23 cellular contexts compared by ENCODE assay signal in genomic region chr2:219939647-219940046, GRCh38.
DNase-seq lines count a peak whose midpoint lies in the region; ATAC-seq lines count a peak whose summit lies in the region.
"Had no signal": no experiment of that assay in that cellular context is flagged by ENCODE, and none has a peak within 500 bp of the region (broad histone marks: within the 10 kb centered on the region; RNA-seq: fewer than 3 reads in every experiment).

No MANE protein-coding gene starts in this region.

- H3K36me3 Mint-ChIP-seq in activated T-helper 17 cell treated with anti-CD3 and anti-CD28 coated beads, Interleukin-2, amount 50 U/mL, for 72 hours (ENCODE audit: low read depth) = no peaks in the 10 kb centered on the region
- H3K36me3 Mint-ChIP-seq in stimulated activated effector memory CD8-positive, alpha-beta T cell treated with anti-CD3 and anti-CD28 coated beads, Interleukin-12 subunit alpha, Interleukin-12 subunit beta, amount 100 ng/mL, for 72 hours = no peaks in the 10 kb centered on the region
- H3K36me3 Mint-ChIP-seq: CD14-positive monocyte; CD8-positive, alpha-beta memory T cell had no signal

- ATAC-seq in stimulated activated naive CD8-positive, alpha-beta T cell treated with anti-CD3 and anti-CD28 coated beads, Interleukin-15, amount 100 ng/mL, for 72 hours = peak; percentile 58
- ATAC-seq in stimulated activated naive CD8-positive, alpha-beta T cell treated with anti-CD3 and anti-CD28 coated beads, Interleukin-15, Interleukin-2, amounts not matched to agents 100 U/mL and 50 U/mL, for 24 hours = no peak
- ATAC-seq in activated T-helper 17 cell treated with anti-CD3 and anti-CD28 coated beads, Interleukin-2, amount 50 U/mL, for 72 hours (replicated peaks) = peak; percentile 14
- ATAC-seq in stimulated activated effector memory CD8-positive, alpha-beta T cell treated with anti-CD3 and anti-CD28 coated beads, Interleukin-12 subunit alpha, Interleukin-12 subunit beta, amount 100 ng/mL, for 72 hours = peak; percentile 40
- ATAC-seq in HG03095 (IDR thresholded peaks at IDR 0.05; ENCODE audit: unreplicated experiment) = no peak
- ATAC-seq: A549, GM12878, GM23338 had no signal

- H3K4me1 Mint-ChIP-seq in stimulated activated naive CD8-positive, alpha-beta T cell treated with anti-CD3 and anti-CD28 coated beads, Interleukin-15, amount 100 ng/mL, for 72 hours = no peaks in the 10 kb centered on the region
- H3K4me1 Mint-ChIP-seq in activated T-helper 17 cell treated with anti-CD3 and anti-CD28 coated beads, Interleukin-2, amount 50 U/mL, for 72 hours = no peaks in the 10 kb centered on the region
- no peaks in the 10 kb centered on the region for H3K4me1 Mint-ChIP-seq in stimulated activated effector memory CD8-positive, alpha-beta T cell treated with anti-CD3 and anti-CD28 coated beads, Interleukin-12 subunit alpha, Interleukin-12 subunit beta, amount 100 ng/mL, for 72 hours
- H3K4me1 Mint-ChIP-seq: CD14-positive monocyte; CD8-positive, alpha-beta memory T cell; GM23338; H9 had no signal

- no peak overlapping the region for H3K27ac Mint-ChIP-seq in stimulated activated naive CD8-positive, alpha-beta T cell treated with anti-CD3 and anti-CD28 coated beads, Interleukin-15, amount 100 ng/mL, for 72 hours
- no peak overlapping the region for H3K27ac Mint-ChIP-seq in activated T-helper 17 cell treated with anti-CD3 and anti-CD28 coated beads, Interleukin-2, amount 50 U/mL, for 72 hours
- H3K27ac Mint-ChIP-seq in stimulated activated effector memory CD8-positive, alpha-beta T cell treated with anti-CD3 and anti-CD28 coated beads, Interleukin-12 subunit alpha, Interleukin-12 subunit beta, amount 100 ng/mL, for 72 hours = no peak overlapping the region
- H3K27ac Mint-ChIP-seq: CD14-positive monocyte; CD4-positive, alpha-beta T cell; GM23338; H9; HFFc6 had no signal

- no peak for DNase-seq in stimulated activated naive CD8-positive, alpha-beta T cell treated with anti-CD3 and anti-CD28 coated beads, Interleukin-15, amount 100 ng/mL, for 72 hours
- no peak for DNase-seq in stimulated activated naive CD8-positive, alpha-beta T cell treated with anti-CD3 and anti-CD28 coated beads, Interleukin-15, Interleukin-2, amounts not matched to agents 100 U/mL and 50 U/mL, for 24 hours
- DNase-seq in stimulated activated effector memory CD8-positive, alpha-beta T cell treated with anti-CD3 and anti-CD28 coated beads, Interleukin-12 subunit alpha, Interleukin-12 subunit beta, amount 100 ng/mL, for 72 hours (ENCODE audit: low spot score in 2 of 2) = no peak
- DNase-seq in GM19240 (ENCODE audit: insufficient read length, low spot score) = no peak
- DNase-seq in NCI-H1436 (lab: John Stamatoyannopoulos, UW) = no peak
- DNase-seq: 8988T; ACHN; AML-193; BE2C; CD4-positive, alpha-beta T cell; CD8-positive, alpha-beta memory T cell; DMS 273 treated with DMSO at 0.1 percent for 48 hours; DMS79; EL; GDM1; H9; HFFc6 had no signal

- H3K27me3 Mint-ChIP-seq in stimulated activated naive CD8-positive, alpha-beta T cell treated with anti-CD3 and anti-CD28 coated beads, Interleukin-15, amount 100 ng/mL, for 72 hours = no peaks in the 10 kb centered on the region
- H3K27me3 Mint-ChIP-seq in activated T-helper 17 cell treated with anti-CD3 and anti-CD28 coated beads, Interleukin-2, amount 50 U/mL, for 72 hours = peaks cover 4% of the 10 kb centered on the region

- H3K9me3 Mint-ChIP-seq in stimulated activated naive CD8-positive, alpha-beta T cell treated with anti-CD3 and anti-CD28 coated beads, Interleukin-15, amount 100 ng/mL, for 72 hours = no peaks in the 10 kb centered on the region
- no peaks in the 10 kb centered on the region for H3K9me3 Mint-ChIP-seq in activated T-helper 17 cell treated with anti-CD3 and anti-CD28 coated beads, Interleukin-2, amount 50 U/mL, for 72 hours
- peaks cover 3% of the 10 kb centered on the region for H3K9me3 Mint-ChIP-seq in stimulated activated effector memory CD8-positive, alpha-beta T cell treated with anti-CD3 and anti-CD28 coated beads, Interleukin-12 subunit alpha, Interleukin-12 subunit beta, amount 100 ng/mL, for 72 hours
- H3K9me3 Mint-ChIP-seq: CD4-positive, alpha-beta T cell; GM23338; HFFc6 had no signal

- H3K4me3 Mint-ChIP-seq in stimulated activated naive CD8-positive, alpha-beta T cell treated with anti-CD3 and anti-CD28 coated beads, Interleukin-15, amount 100 ng/mL, for 72 hours = no peak overlapping the region
- no peak overlapping the region for H3K4me3 Mint-ChIP-seq in activated T-helper 17 cell treated with anti-CD3 and anti-CD28 coated beads, Interleukin-2, amount 50 U/mL, for 72 hours
- no peak overlapping the region for H3K4me3 Mint-ChIP-seq in stimulated activated effector memory CD8-positive, alpha-beta T cell treated with anti-CD3 and anti-CD28 coated beads, Interleukin-12 subunit alpha, Interleukin-12 subunit beta, amount 100 ng/mL, for 72 hours
- H3K4me3 Mint-ChIP-seq: CD14-positive monocyte; CD4-positive, alpha-beta T cell; CD8-positive, alpha-beta memory T cell; GM23338; H9; HFFc6 had no signal

Comparison
In these comparisons a context has a peak if more than half of its experiments do, and no peak if none do; other contexts are left out.
1. ATAC-seq: peak in stimulated activated naive CD8-positive, alpha-beta T cell treated with anti-CD3 and anti-CD28 coated beads, Interleukin-15, amount 100 ng/mL, for 72 hours (single experiment), activated T-helper 17 cell treated with anti-CD3 and anti-CD28 coated beads, Interleukin-2, amount 50 U/mL, for 72 hours (single experiment) and stimulated activated effector memory CD8-positive, alpha-beta T cell treated with anti-CD3 and anti-CD28 coated beads, Interleukin-12 subunit alpha, Interleukin-12 subunit beta, amount 100 ng/mL, for 72 hours (single experiment); none in stimulated activated naive CD8-positive, alpha-beta T cell treated with anti-CD3 and anti-CD28 coated beads, Interleukin-15, Interleukin-2, amounts not matched to agents 100 U/mL and 50 U/mL, for 24 hours (single experiment) and HG03095 (single experiment).